Comparison of ENCODE assay signal across 4 cellular contexts in the genomic region with DNA sequence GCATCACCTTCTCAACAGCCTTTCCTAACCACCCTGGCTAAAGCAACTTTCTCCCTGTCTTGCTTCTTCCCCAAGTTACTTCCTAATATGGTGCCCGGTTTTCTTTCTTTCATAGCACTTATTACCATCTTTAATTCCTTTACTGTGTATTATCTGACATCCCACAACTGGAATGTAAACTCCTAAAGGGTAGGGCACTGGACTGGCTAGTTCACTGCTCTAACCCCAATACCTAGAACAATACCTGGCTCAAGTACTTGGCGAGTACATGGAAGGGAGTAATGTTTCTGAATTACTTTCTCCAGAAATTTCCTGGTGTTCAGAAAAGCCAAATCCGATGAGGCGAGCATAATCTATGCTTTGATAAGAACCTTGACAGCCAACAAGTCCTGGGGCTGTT.
"Had no signal": no experiment of that assay in that cellular context is flagged by ENCODE, and none has a peak within 500 bp of the region (broad histone marks: within the 10 kb centered on the region; RNA-seq: fewer than 3 reads in every experiment).

No MANE protein-coding gene starts in this region.

- ATAC-seq: GM23338 had no signal

- DNase-seq: H9, HCEC 1CT, IMR-90 had no signal
